ENCODE assay signal across 20 cellular contexts in the genomic region with DNA sequence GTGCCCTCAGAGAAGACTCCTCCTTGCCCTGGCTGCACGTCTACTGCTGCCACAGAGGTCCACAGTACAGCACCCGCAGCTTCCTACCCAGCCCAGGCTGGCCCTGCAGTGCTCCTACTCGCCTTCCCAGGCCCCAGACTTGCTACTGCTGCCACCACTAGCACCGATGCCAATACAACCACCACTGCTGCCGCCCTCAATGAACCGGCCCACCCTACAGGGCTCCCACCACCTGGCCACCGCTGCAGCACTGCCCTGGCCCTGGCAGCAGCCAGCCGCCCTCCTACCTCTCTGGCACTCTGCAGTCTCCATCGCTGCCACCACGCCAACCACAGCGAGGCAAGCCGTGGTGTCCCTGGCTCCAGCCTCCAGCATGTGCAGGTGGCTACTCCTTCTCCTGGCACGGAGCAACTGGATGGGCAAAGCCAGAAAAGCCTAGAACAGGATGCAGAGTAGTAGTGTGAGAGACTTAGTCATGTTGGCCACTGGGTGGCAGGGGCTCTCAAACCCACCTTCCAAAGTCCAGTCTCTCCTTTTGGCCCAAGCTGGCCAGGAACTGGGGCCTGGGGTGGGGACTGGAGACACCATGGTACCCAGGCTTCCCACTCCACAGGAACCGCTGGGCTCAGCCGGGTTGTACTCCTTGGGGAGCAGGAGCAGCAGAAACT. TPM values are rescaled to one million over a fixed set of nuclear protein-coding genes. Genes with fewer than 3 reads are reported as not detected.
"Had no signal": no experiment of that assay in that cellular context is flagged by ENCODE, and none has a peak within 500 bp of the region (broad histone marks: within the 10 kb centered on the region; RNA-seq: fewer than 3 reads in every experiment).

No MANE protein-coding gene starts in this region.

- H3K9me3 ChIP-seq: esophagus squamous epithelium, psoas muscle, sigmoid colon had no signal

- H3K4me3 ChIP-seq: esophagus squamous epithelium, psoas muscle, sigmoid colon had no signal

- H3K27ac Mint-ChIP-seq: activated naive CD8-positive, alpha-beta T cell treated with anti-CD3 and anti-CD28 coated beads for 36 hours; memory B cell; nephron progenitor cell; stimulated activated naive CD8-positive, alpha-beta T cell treated with anti-CD3 and anti-CD28 coated beads, Interleukin-15, Interleukin-2, amounts not matched to agents 100 ng/mL and 50 ng/mL, for 24 hours had no signal

- H3K36me3 ChIP-seq: esophagus squamous epithelium, sigmoid colon had no signal

- H3K27me3 ChIP-seq: esophagus squamous epithelium, sigmoid colon had no signal

- H3K27me3 Mint-ChIP-seq: activated naive CD8-positive, alpha-beta T cell treated with anti-CD3 and anti-CD28 coated beads for 36 hours had no signal

- H3K27ac ChIP-seq: esophagus squamous epithelium, psoas muscle, sigmoid colon had no signal

- DNase-seq: activated CD4-positive, alpha-beta T cell treated with anti-CD3 and anti-CD28 coated beads, Interleukin-2, amount 50 U/mL, for 48 hours; activated gamma-delta T cell; activated naive CD8-positive, alpha-beta T cell treated with anti-CD3 and anti-CD28 coated beads for 36 hours; activated T-cell treated with anti-CD3 and anti-CD28 coated beads, Interleukin-2, amount 50 U/mL, for 48 hours; anterior cingulate cortex; esophagus squamous epithelium; foreskin fibroblast; glutamatergic neuron; nephron progenitor cell; psoas muscle; sigmoid colon; stimulated activated CD4-positive, alpha-beta T cell treated with anti-CD3 and anti-CD28 coated beads, Interleukin-4, amount 100 ng/mL, for 1 hour; stimulated activated CD8-positive, alpha-beta memory T cell treated with anti-CD3 and anti-CD28 coated beads, Interleukin-4, amount 100 ng/mL, for 48 hours had no signal

- H3K36me3 Mint-ChIP-seq: activated naive CD8-positive, alpha-beta T cell treated with anti-CD3 and anti-CD28 coated beads for 36 hours; memory B cell had no signal

- H3K4me3 Mint-ChIP-seq: activated naive CD8-positive, alpha-beta T cell treated with anti-CD3 and anti-CD28 coated beads for 36 hours; memory B cell; nephron progenitor cell; stimulated activated naive CD8-positive, alpha-beta T cell treated with anti-CD3 and anti-CD28 coated beads, Interleukin-15, Interleukin-2, amounts not matched to agents 100 ng/mL and 50 ng/mL, for 24 hours had no signal

- H3K4me1 ChIP-seq: esophagus squamous epithelium, psoas muscle, sigmoid colon had no signal

- H3K9me3 Mint-ChIP-seq: activated naive CD8-positive, alpha-beta T cell treated with anti-CD3 and anti-CD28 coated beads for 36 hours; memory B cell; nephron progenitor cell; stimulated activated naive CD8-positive, alpha-beta T cell treated with anti-CD3 and anti-CD28 coated beads, Interleukin-15, Interleukin-2, amounts not matched to agents 100 ng/mL and 50 ng/mL, for 24 hours had no signal

- H3K4me1 Mint-ChIP-seq: activated naive CD8-positive, alpha-beta T cell treated with anti-CD3 and anti-CD28 coated beads for 36 hours; nephron progenitor cell had no signal

RNA-seq across cellular contexts. Expression of gene C22orf42, which starts 39.4 kb away (rescaled TPM):
- total RNA-seq: activated naive CD8-positive, alpha-beta T cell treated with anti-CD3 and anti-CD28 coated beads for 36 hours; dermis microvascular lymphatic vessel endothelial cell; esophagus squamous epithelium; osteoblast; psoas muscle; sigmoid colon; T-helper 2 cell treated with Interferon-gamma antibody and Interleukin-4, amounts not matched to agents 100 ng/mL and 5 ng/mL, for 36 hours; temporal lobe; ureter had no signal
- polyA plus RNA-seq: psoas muscle, sigmoid colon had no signal
